In the genomic region with DNA sequence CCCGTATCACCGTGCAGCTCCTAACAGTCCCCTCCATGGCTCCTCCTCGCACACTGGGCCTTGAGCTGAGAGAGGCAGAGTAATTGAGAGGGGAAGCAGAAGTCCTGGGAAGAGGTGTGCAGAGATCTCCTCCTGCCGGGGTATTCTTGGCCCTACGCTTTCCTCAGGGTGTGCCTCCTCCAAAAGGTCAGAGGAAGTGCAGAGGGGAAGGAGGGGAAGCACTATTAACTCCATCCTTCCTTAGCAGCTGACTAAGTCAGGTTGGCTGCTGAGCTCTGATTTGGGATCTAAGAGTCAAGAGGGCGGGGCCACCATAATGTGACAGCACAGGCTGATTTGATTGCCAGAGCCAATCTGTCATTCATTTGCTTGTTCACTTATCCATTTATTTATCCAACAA, we compare ENCODE assay signal across 11 cellular contexts. TPM values are rescaled to one million over a fixed set of nuclear protein-coding genes. Genes with fewer than 3 reads are reported as not detected.
A peak's percentile ranks its signal among the peaks of the same experiment; 100 is the strongest.
DNase-seq lines count a peak whose midpoint lies in the region; ATAC-seq and TF ChIP-seq lines count a peak whose summit lies in the region.
"Had no signal": no experiment of that assay in that cellular context is flagged by ENCODE, and none has a peak within 500 bp of the region (broad histone marks: within the 10 kb centered on the region; RNA-seq: fewer than 3 reads in every experiment).

No MANE protein-coding gene starts in this region.

- no peaks in the 10 kb centered on the region for H3K9me3 Mint-ChIP-seq in CD4-positive, alpha-beta T cell
- no peaks in the 10 kb centered on the region for H3K9me3 Mint-ChIP-seq in brain
- no peaks in the 10 kb centered on the region for H3K9me3 Mint-ChIP-seq in mesothelial cell of epicardium

- H3K27ac ChIP-seq in CD4-positive, alpha-beta T cell (ENCODE audit: low read depth, low read length), result no peak overlapping the region
- H3K27ac ChIP-seq: SJSA1 had no signal

- H3K27me3 ChIP-seq in CD4-positive, alpha-beta T cell (ENCODE audit: control insufficient read depth, insufficient read depth, low read length), result no peaks in the 10 kb centered on the region
- H3K27me3 ChIP-seq: SJSA1 had no signal

- CTCF ChIA-PET in CD4-positive, alpha-beta T cell (lab: Charles Lee), result interaction anchor here (0.6 to 1.8 kb wide), 8 partner anchors 10 to 372 kb away, joined by 3 to 13 read pairs (median 4); partner anchors contain the start of gene ATP2B4

- peaks cover 72% of the 10 kb centered on the region for H3K36me3 Mint-ChIP-seq in CD4-positive, alpha-beta T cell (ENCODE audit: low read depth)
- H3K36me3 Mint-ChIP-seq in brain (peaks cover 24% of the 10 kb centered on the region), mesothelial cell of epicardium (peaks cover 29% of the 10 kb centered on the region)

- POLR2A ChIA-PET in CD4-positive, alpha-beta T cell (lab: Charles Lee), result interaction anchor here (1.2 to 2.2 kb wide), 4 partner anchors 11 to 45 kb away, joined by 3 to 10 read pairs (median 4); partner anchors contain the start of gene ATP2B4

- DNase-seq in CD4-positive, alpha-beta T cell, result no peak
- DNase-seq in NCI-H1694 treated with DMSO at 0.1 percent for 48 hours (lab: John Stamatoyannopoulos, UW) (peak; percentile 87), mesothelial cell of epicardium (ENCODE audit: low spot score in 2 of 2, unreplicated experiment in 2 of 2) (no peak), ACHN (no peak)
- DNase-seq in activated T-cell treated with anti-CD3 and anti-CD28 coated beads, Interleukin-2, amount 50 U/mL, for 48 hours, result no peak
- DNase-seq in stimulated activated CD4-positive, alpha-beta T cell treated with anti-CD3 and anti-CD28 coated beads, Interleukin-4, amount 100 ng/mL, for 24 hours, result no peak
- DNase-seq: anterior cingulate cortex, islet precursor cell had no signal

- H3K27me3 Mint-ChIP-seq in CD4-positive, alpha-beta T cell, result no peaks in the 10 kb centered on the region
- H3K27me3 Mint-ChIP-seq in brain, result no peaks in the 10 kb centered on the region
- H3K27me3 Mint-ChIP-seq in mesothelial cell of epicardium (ENCODE audit: low read depth), result no peaks in the 10 kb centered on the region

- no peaks in the 10 kb centered on the region for H3K9me3 ChIP-seq in CD4-positive, alpha-beta T cell (ENCODE audit: control insufficient read depth, low read length)
- H3K9me3 ChIP-seq: SJSA1 had no signal

- H3K4me3 Mint-ChIP-seq in CD4-positive, alpha-beta T cell, result peak overlapping the region; percentile 48
- H3K4me3 Mint-ChIP-seq in brain (peak overlapping the region in 3 of 5 experiments; percentile 14 to 50 (median 23)), mesothelial cell of epicardium (no peak overlapping the region)

- no peak for TF ChIP-seq CTCF in CD4-positive, alpha-beta T cell (IDR thresholded peaks at IDR 0.05)
- TF ChIP-seq CTCF in brain (conservative IDR thresholded peaks at IDR 0.05), result no peak
- no peak for TF ChIP-seq CTCF in mesothelial cell of epicardium (IDR thresholded peaks at IDR 0.05; ENCODE audit: unreplicated experiment)

- peaks cover 75% of the 10 kb centered on the region for H3K4me1 Mint-ChIP-seq in CD4-positive, alpha-beta T cell (ENCODE audit: low read depth)
- H3K4me1 Mint-ChIP-seq in brain (peaks cover 67% of the 10 kb centered on the region), mesothelial cell of epicardium (peaks cover 39% of the 10 kb centered on the region)

- intact Hi-C loops in CD4-positive, alpha-beta T cell (cut with DNase I, micrococcal nuclease), result no loop called here

- H3K27ac Mint-ChIP-seq in CD4-positive, alpha-beta T cell, result peak overlapping the region; percentile 48
- H3K27ac Mint-ChIP-seq in brain, result peak overlapping the region in 4 of 5 experiments; percentile 70 to 94 (median 84)
- peak overlapping the region; percentile 60 for H3K27ac Mint-ChIP-seq in mesothelial cell of epicardium

- in situ Hi-C loops in ACHN (cut with HindIII; ENCODE audit: low pct_ligation_motif_present, low pct_unique_long_range_greater_than_20kb, low sequenced_read_pairs), result no loop called here

- peak; percentile 68 for ATAC-seq in CD4-positive, alpha-beta T cell (ENCODE audit: poor library complexity)
- no peak for ATAC-seq in GM21737 (IDR thresholded peaks at IDR 0.05; ENCODE audit: unreplicated experiment)

RNA-seq across cellular contexts. Expression of gene ATP2B4, which starts 12.3 kb away (rescaled TPM):
- total RNA-seq in CD4-positive, alpha-beta T cell, result 10 to 100 TPM; 23.6 to 23.7 TPM
- polyA plus RNA-seq in brain (ENCODE audit: insufficient read depth, low read depth, low replicate concordance), result 95.2 TPM
- 234 to 238 TPM (median 237 TPM) in 3 replicates for total RNA-seq in mesothelial cell of epicardium
